Comparison of ENCODE assay signal across 8 cellular contexts in the genomic region with DNA sequence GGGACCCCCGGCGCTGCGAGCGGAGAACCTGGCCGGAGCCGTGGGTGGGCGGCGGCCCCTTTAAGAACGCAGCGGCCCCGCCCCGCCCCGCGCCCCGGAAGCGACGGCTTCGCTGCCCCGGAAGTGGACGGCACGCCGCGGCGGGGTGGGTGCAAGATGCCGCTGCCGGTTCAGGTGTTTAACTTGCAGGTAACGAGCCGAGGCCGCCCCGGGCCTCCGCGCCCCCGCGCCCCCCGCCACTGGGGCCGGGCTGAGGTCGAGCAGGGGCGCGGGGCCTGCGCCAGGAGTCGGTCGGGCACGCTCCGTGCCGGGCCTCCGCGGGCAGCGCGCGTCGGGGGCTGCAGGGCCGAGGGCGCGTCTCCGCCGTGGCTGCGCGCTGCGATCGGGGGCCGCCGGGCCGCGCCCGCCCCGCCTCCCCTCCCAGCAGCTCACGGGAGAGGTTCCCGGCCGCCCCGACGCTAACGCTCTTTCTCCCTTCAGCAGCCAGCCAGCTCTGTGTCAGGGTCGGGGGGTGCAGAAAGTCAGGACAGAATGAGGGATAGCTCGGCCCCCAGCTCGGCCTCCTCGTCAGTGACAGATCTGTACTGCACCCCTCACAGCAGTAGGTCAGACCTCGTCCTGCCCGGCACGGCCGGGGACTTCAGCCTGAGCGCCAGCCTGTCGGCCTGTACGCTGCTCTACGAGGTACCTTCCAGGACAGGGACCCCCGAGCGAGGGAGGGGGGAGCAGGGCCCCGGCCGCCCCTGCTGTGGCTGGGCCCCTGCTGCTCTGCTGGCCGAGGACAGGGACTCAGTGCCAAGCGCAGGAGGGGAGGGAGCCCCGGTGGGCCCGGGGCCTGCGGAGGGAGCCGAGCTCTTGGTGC. TPM values are rescaled to one million over a fixed set of nuclear protein-coding genes. Genes with fewer than 3 reads are reported as not detected.
DNase-seq lines count a peak whose midpoint lies in the region; ATAC-seq and TF ChIP-seq lines count a peak whose summit lies in the region.

Gene GPS1 (plus strand): TSS at position 123 of the 862 bp plus-strand sequence. CDS start 34 bp downstream, at position 157.
A gene with protein sequence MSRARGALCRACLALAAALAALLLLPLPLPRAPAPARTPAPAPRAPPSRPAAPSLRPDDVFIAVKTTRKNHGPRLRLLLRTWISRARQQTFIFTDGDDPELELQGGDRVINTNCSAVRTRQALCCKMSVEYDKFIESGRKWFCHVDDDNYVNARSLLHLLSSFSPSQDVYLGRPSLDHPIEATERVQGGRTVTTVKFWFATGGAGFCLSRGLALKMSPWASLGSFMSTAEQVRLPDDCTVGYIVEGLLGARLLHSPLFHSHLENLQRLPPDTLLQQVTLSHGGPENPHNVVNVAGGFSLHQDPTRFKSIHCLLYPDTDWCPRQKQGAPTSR (minus strand): TSS at position 36 of the 862 bp plus-strand sequence. CDS start 45 bp downstream, outside the sequence.

- H3K9me3 Mint-ChIP-seq in neural crest cell = no peaks in the 10 kb centered on the region
- no peaks in the 10 kb centered on the region for H3K9me3 Mint-ChIP-seq in stimulated activated naive CD8-positive, alpha-beta T cell treated with anti-CD3 and anti-CD28 coated beads, Interleukin-15, amount 100 ng/mL, for 72 hours

- ATAC-seq in stimulated activated naive CD8-positive, alpha-beta T cell treated with anti-CD3 and anti-CD28 coated beads, Interleukin-15, amount 100 ng/mL, for 72 hours = peak; percentile 88

- no peaks in the 10 kb centered on the region for H3K4me1 Mint-ChIP-seq in neural crest cell
- H3K4me1 Mint-ChIP-seq in stimulated activated naive CD8-positive, alpha-beta T cell treated with anti-CD3 and anti-CD28 coated beads, Interleukin-15, amount 100 ng/mL, for 72 hours = peaks cover 38% of the 10 kb centered on the region

- H3K27me3 ChIP-seq in HL-60 (ENCODE audit: insufficient read depth, poor library complexity, severe bottlenecking) = no peaks in the 10 kb centered on the region

- peak within 1 kb of the TSS; percentile 88 for H3K4me3 Mint-ChIP-seq in neural crest cell
- H3K4me3 Mint-ChIP-seq in stimulated activated naive CD8-positive, alpha-beta T cell treated with anti-CD3 and anti-CD28 coated beads, Interleukin-15, amount 100 ng/mL, for 72 hours = peak within 1 kb of the TSS; percentile 93 to 97

- H3K36me3 Mint-ChIP-seq in neural crest cell (ENCODE audit: low read depth) = peaks cover 5% of the 10 kb centered on the region

- H3K27ac ChIP-seq in HL-60 (replicated peaks) = peak within 1 kb of the TSS; percentile 55

- peak within 1 kb of the TSS; percentile 78 for H3K4me3 ChIP-seq in HL-60 (replicated peaks; ENCODE audit: insufficient read depth, low read length)
- H3K4me3 ChIP-seq in fibroblast of villous mesenchyme (ENCODE audit: low read depth, low read length) = peak within 1 kb of the TSS; percentile 68

- TF ChIP-seq CTCF in HL-60 (IDR thresholded peaks at IDR 0.05; ENCODE audit: insufficient read depth, low read length) (no peak), fibroblast of villous mesenchyme (IDR thresholded peaks at IDR 0.05; ENCODE audit: insufficient read depth, low read depth, low read length) (no peak), neural crest cell (conservative IDR thresholded peaks at IDR 0.05) (no peak)

- H3K27ac Mint-ChIP-seq in neural crest cell (ENCODE audit: unreplicated experiment) = peak within 1 kb of the TSS; percentile 12
- H3K27ac Mint-ChIP-seq in stimulated activated naive CD8-positive, alpha-beta T cell treated with anti-CD3 and anti-CD28 coated beads, Interleukin-15, amount 100 ng/mL, for 72 hours = peak within 1 kb of the TSS; percentile 91 to 97

- no peaks in the 10 kb centered on the region for H3K27me3 Mint-ChIP-seq in neural crest cell (ENCODE audit: low read depth)
- no peaks in the 10 kb centered on the region for H3K27me3 Mint-ChIP-seq in stimulated activated naive CD8-positive, alpha-beta T cell treated with anti-CD3 and anti-CD28 coated beads, Interleukin-15, amount 100 ng/mL, for 72 hours

- peak; percentile 73 for DNase-seq in NCI-H1436 (lab: John Stamatoyannopoulos, UW)
- DNase-seq in NCI-H1436 treated with DMSO at 0.1 percent for 48 hours (lab: John Stamatoyannopoulos, UW) = no peak
- DNase-seq in HL-60 (ENCODE audit: low read depth in 1 of 2, low spot score in 1 of 2) = peak; percentile 62 to 63
- DNase-seq in RPMI8226 = peak; percentile 84
- DNase-seq in activated T-helper 9 cell treated with anti-CD3 and anti-CD28 coated beads, Interleukin-2, amount 50 U/mL, for 16 hours (ENCODE audit: low read depth) = peak; percentile 78
- DNase-seq in fibroblast of villous mesenchyme (ENCODE audit: low read depth) = peak; percentile 55
- DNase-seq in neural crest cell (ENCODE audit: low read depth, low spot score) = peak; percentile 58
- peak; percentile 75 to 76 for DNase-seq in stimulated activated naive CD8-positive, alpha-beta T cell treated with anti-CD3 and anti-CD28 coated beads, Interleukin-15, amount 100 ng/mL, for 72 hours

RNA-seq across cellular contexts. Expression of gene GPS1, which starts in this region (rescaled TPM):
- 104 and 109 TPM in 2 replicates for total RNA-seq in fibroblast of villous mesenchyme
- 154 and 156 TPM in 2 replicates for total RNA-seq in neural crest cell

RNA-seq across cellular contexts. Expression of the second gene that starts in this region (rescaled TPM):
- total RNA-seq in fibroblast of villous mesenchyme = 39.6 and 47.5 TPM in 2 replicates
- total RNA-seq in neural crest cell = 44.5 and 46.0 TPM in 2 replicates
